Comparison of ENCODE assay signal across 1 cellular context in genomic region chr4:138192113-138192512, GRCh38.
TF ChIP-seq lines count a peak whose summit lies in the region.

No MANE protein-coding gene starts in this region.

TF ChIP-seq in HepG2, 621 proteins besides CTCF, POLR2A, EP300 and RAD21 (continued from another document):
- TF ChIP-seq, protein P1, sequence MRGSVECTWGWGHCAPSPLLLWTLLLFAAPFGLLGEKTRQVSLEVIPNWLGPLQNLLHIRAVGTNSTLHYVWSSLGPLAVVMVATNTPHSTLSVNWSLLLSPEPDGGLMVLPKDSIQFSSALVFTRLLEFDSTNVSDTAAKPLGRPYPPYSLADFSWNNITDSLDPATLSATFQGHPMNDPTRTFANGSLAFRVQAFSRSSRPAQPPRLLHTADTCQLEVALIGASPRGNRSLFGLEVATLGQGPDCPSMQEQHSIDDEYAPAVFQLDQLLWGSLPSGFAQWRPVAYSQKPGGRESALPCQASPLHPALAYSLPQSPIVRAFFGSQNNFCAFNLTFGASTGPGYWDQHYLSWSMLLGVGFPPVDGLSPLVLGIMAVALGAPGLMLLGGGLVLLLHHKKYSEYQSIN (CRISPR knock-in tag; IDR thresholded peaks at IDR 0.05; ENCODE audit: borderline replicate concordance) = no peak
- no peak for TF ChIP-seq ZNF253 (CRISPR knock-in tag; IDR thresholded peaks at IDR 0.05; ENCODE audit: borderline replicate concordance)
- TF ChIP-seq ZNF704 (CRISPR knock-in tag; IDR thresholded peaks at IDR 0.05; ENCODE audit: borderline replicate concordance) = no peak
- no peak for TF ChIP-seq FIP1L1 (IDR thresholded peaks at IDR 0.05; ENCODE audit: borderline replicate concordance, insufficient read depth, low read depth, low read length)
- no peak for TF ChIP-seq ZNF44 (CRISPR knock-in tag; IDR thresholded peaks at IDR 0.05)
- TF ChIP-seq, protein P2, sequence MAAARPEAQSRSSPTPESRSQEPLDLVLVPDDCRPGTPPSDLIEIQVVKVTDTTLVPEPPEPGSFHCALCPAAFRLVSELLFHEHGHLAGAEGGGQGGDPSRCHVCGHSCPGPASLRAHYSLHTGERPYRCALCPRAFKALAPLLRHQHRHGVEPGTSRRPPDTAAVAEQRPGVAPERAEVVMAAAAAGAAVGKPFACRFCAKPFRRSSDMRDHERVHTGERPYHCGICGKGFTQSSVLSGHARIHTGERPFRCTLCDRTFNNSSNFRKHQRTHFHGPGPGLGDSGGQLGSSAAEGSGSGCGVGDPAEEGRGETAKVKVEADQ (CRISPR knock-in tag; IDR thresholded peaks at IDR 0.05; ENCODE audit: borderline replicate concordance) = no peak
- no peak for TF ChIP-seq ZNF564 (CRISPR knock-in tag; IDR thresholded peaks at IDR 0.05)
- TF ChIP-seq PITX1 (CRISPR knock-in tag; IDR thresholded peaks at IDR 0.05) = no peak
- no peak for TF ChIP-seq ZNF260 (CRISPR knock-in tag; IDR thresholded peaks at IDR 0.05; ENCODE audit: borderline replicate concordance, low read depth)
- TF ChIP-seq, protein P3, sequence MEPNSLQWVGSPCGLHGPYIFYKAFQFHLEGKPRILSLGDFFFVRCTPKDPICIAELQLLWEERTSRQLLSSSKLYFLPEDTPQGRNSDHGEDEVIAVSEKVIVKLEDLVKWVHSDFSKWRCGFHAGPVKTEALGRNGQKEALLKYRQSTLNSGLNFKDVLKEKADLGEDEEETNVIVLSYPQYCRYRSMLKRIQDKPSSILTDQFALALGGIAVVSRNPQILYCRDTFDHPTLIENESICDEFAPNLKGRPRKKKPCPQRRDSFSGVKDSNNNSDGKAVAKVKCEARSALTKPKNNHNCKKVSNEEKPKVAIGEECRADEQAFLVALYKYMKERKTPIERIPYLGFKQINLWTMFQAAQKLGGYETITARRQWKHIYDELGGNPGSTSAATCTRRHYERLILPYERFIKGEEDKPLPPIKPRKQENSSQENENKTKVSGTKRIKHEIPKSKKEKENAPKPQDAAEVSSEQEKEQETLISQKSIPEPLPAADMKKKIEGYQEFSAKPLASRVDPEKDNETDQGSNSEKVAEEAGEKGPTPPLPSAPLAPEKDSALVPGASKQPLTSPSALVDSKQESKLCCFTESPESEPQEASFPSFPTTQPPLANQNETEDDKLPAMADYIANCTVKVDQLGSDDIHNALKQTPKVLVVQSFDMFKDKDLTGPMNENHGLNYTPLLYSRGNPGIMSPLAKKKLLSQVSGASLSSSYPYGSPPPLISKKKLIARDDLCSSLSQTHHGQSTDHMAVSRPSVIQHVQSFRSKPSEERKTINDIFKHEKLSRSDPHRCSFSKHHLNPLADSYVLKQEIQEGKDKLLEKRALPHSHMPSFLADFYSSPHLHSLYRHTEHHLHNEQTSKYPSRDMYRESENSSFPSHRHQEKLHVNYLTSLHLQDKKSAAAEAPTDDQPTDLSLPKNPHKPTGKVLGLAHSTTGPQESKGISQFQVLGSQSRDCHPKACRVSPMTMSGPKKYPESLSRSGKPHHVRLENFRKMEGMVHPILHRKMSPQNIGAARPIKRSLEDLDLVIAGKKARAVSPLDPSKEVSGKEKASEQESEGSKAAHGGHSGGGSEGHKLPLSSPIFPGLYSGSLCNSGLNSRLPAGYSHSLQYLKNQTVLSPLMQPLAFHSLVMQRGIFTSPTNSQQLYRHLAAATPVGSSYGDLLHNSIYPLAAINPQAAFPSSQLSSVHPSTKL (CRISPR knock-in tag; IDR thresholded peaks at IDR 0.05) = peak; percentile 28; the same call in 1 of the 2 replicates
- no peak for TF ChIP-seq HINFP (CRISPR knock-in tag; IDR thresholded peaks at IDR 0.05; ENCODE audit: low read depth)
- peak; percentile 88; the same call in 1 of the 2 replicates for TF ChIP-seq HOMEZ (CRISPR knock-in tag; IDR thresholded peaks at IDR 0.05; ENCODE audit: low read depth)
- no peak for TF ChIP-seq TBL1XR1 (IDR thresholded peaks at IDR 0.05; ENCODE audit: borderline replicate concordance, low read length, partially characterized antibody)
- TF ChIP-seq KDM6A (CRISPR knock-in tag; IDR thresholded peaks at IDR 0.05; ENCODE audit: low read depth) = no peak
- no peak for TF ChIP-seq RORA (CRISPR knock-in tag; IDR thresholded peaks at IDR 0.05)
- no peak for TF ChIP-seq ZKSCAN8 (CRISPR knock-in tag; IDR thresholded peaks at IDR 0.05; ENCODE audit: borderline replicate concordance)
- no peak for TF ChIP-seq FLYWCH1 (CRISPR knock-in tag; IDR thresholded peaks at IDR 0.05)
- 0 out of 2 replicates have a peak, but pooled peaks have one; percentile 11 for TF ChIP-seq FOXA3 (CRISPR knock-in tag; IDR thresholded peaks at IDR 0.05)
- no peak for TF ChIP-seq ZMYM3 (CRISPR knock-in tag; IDR thresholded peaks at IDR 0.05)
- no peak for TF ChIP-seq KMT2A (CRISPR knock-in tag; IDR thresholded peaks at IDR 0.05)
- TF ChIP-seq ZBTB21 (CRISPR knock-in tag; IDR thresholded peaks at IDR 0.05) = peak; percentile 78; the same call in 1 of the 2 replicates
- TF ChIP-seq EZH2 (conservative IDR thresholded peaks at IDR 0.05; ENCODE audit: low read depth, low read length) = no peak
- no peak for TF ChIP-seq RXRA (CRISPR knock-in tag; IDR thresholded peaks at IDR 0.05)
- no peak for TF ChIP-seq RNF219 (CRISPR knock-in tag; IDR thresholded peaks at IDR 0.05)
- TF ChIP-seq CCAR2 (optimal IDR thresholded peaks at IDR 0.05; ENCODE audit: low read depth, low read length) = no peak
- TF ChIP-seq CREM (IDR thresholded peaks at IDR 0.05) = no peak
- TF ChIP-seq CREM (CRISPR knock-in tag; IDR thresholded peaks at IDR 0.05) = no peak
- no peak for TF ChIP-seq MED13 (CRISPR knock-in tag; IDR thresholded peaks at IDR 0.05)
- no peak for TF ChIP-seq KLF12 (CRISPR knock-in tag; IDR thresholded peaks at IDR 0.05; ENCODE audit: borderline replicate concordance)
- TF ChIP-seq TFAP4 (IDR thresholded peaks at IDR 0.05; ENCODE audit: borderline replicate concordance, low read depth) = no peak
- peak; percentile 1; the same call in 1 of the 2 replicates for TF ChIP-seq SOX5 (CRISPR knock-in tag; IDR thresholded peaks at IDR 0.05; ENCODE audit: borderline replicate concordance)
- TF ChIP-seq TCF7 (IDR thresholded peaks at IDR 0.05; ENCODE audit: low read depth) = 0 out of 2 replicates have a peak, but pooled peaks have one; percentile 8
- peak; percentile 88 for TF ChIP-seq FOSL2 (CRISPR knock-in tag; IDR thresholded peaks at IDR 0.05)
- TF ChIP-seq ZFY (CRISPR knock-in tag; IDR thresholded peaks at IDR 0.05) = no peak
- 0 out of 2 replicates have a peak, but pooled peaks have one; percentile 14 for TF ChIP-seq CREB1 (IDR thresholded peaks at IDR 0.05)
- peak; percentile 32; the same call in 1 of the 2 replicates for TF ChIP-seq CREB1 (CRISPR knock-in tag; IDR thresholded peaks at IDR 0.05)
- TF ChIP-seq ETV5 (CRISPR knock-in tag; IDR thresholded peaks at IDR 0.05; ENCODE audit: borderline replicate concordance) = no peak
- TF ChIP-seq ZNF772 (CRISPR knock-in tag; IDR thresholded peaks at IDR 0.05) = no peak
- no peak for TF ChIP-seq ZNF33A (CRISPR knock-in tag; IDR thresholded peaks at IDR 0.05; ENCODE audit: borderline replicate concordance)
- no peak for TF ChIP-seq TEAD2 (CRISPR knock-in tag; IDR thresholded peaks at IDR 0.05)
- TF ChIP-seq KLF13 (CRISPR knock-in tag; IDR thresholded peaks at IDR 0.05) = no peak
- TF ChIP-seq CENPBD1 (CRISPR knock-in tag; IDR thresholded peaks at IDR 0.05; ENCODE audit: borderline replicate concordance, low read depth) = no peak
- no peak for TF ChIP-seq ZNF512B (CRISPR knock-in tag; IDR thresholded peaks at IDR 0.05; ENCODE audit: borderline replicate concordance)
- TF ChIP-seq PLRG1 (conservative IDR thresholded peaks at IDR 0.05) = no peak
- no peak for TF ChIP-seq ZNF224 (CRISPR knock-in tag; IDR thresholded peaks at IDR 0.05)
- TF ChIP-seq BHLHE40 (IDR thresholded peaks at IDR 0.05; ENCODE audit: low read length) = 0 out of 2 replicates have a peak, but pooled peaks have one; percentile 14
- no peak for TF ChIP-seq SOX13 (IDR thresholded peaks at IDR 0.05)
- no peak for TF ChIP-seq SOX13 (CRISPR knock-in tag; conservative IDR thresholded peaks at IDR 0.05 in 1 of 2, IDR thresholded peaks at IDR 0.05 in 1 of 2)
- TF ChIP-seq SPEN (CRISPR knock-in tag; IDR thresholded peaks at IDR 0.05; ENCODE audit: low read depth) = no peak
TF ChIP-seq in HepG2: peak in this region for 10.
